ENCODE assay signal across 8 cellular contexts in genomic region chr2:228039752-228040534, GRCh38.
DNase-seq lines count a peak whose midpoint lies in the region; ATAC-seq and TF ChIP-seq lines count a peak whose summit lies in the region.

No MANE protein-coding gene starts in this region.

- H3K4me3 ChIP-seq in heart right ventricle (no peak overlapping the region), HFF-Myc (replicated peaks; ENCODE audit: low read depth, low read length) (no peak overlapping the region), choroid plexus epithelial cell (ENCODE audit: low read depth, low read length) (no peak overlapping the region)

- no peaks in the 10 kb centered on the region for H3K4me1 ChIP-seq in heart right ventricle

- H3K9me3 ChIP-seq in heart right ventricle: no peaks in the 10 kb centered on the region

- no peak for ATAC-seq in heart right ventricle

- WGBS in heart right ventricle, 2 donors: 68 to 69% methylated on average over 5 of the region's 5 CpGs

- peak in 8 of 9 donors; percentile 26 to 58 (median 50) for TF ChIP-seq CTCF in heart right ventricle (IDR thresholded peaks at IDR 0.05)
- TF ChIP-seq CTCF in HFF-Myc (IDR thresholded peaks at IDR 0.05; ENCODE audit: low read depth, low read length, missing control alignments): peak; percentile 51
- TF ChIP-seq CTCF in choroid plexus epithelial cell (conservative IDR thresholded peaks at IDR 0.05; ENCODE audit: low read depth, low read length): peak; percentile 78

- intact Hi-C loops in heart right ventricle (cut with DNase I) (loop anchor here in 2 of 10 donors (10.0 kb wide), 1 partner anchor 135 kb away; no protein-coding TSS in a partner anchor), cardiac septum (cut with DNase I) (no loop called here)

- H3K27ac ChIP-seq in heart right ventricle: no peak overlapping the region

- DNase-seq in heart right ventricle (no peak), cardiac septum (ENCODE audit: low spot score) (no peak), HFF-Myc (ENCODE audit: extremely low read depth, low read depth) (peak; percentile 4), NCI-H1694 treated with DMSO at 0.1 percent for 48 hours (lab: John Stamatoyannopoulos, UW) (peak; percentile 55), choroid plexus epithelial cell (ENCODE audit: low read depth) (peak; percentile 44), putamen (ENCODE audit: low spot score) (peak; percentile 11), T-helper 1 cell (no peak)
- no peak for DNase-seq in stimulated activated CD4-positive, alpha-beta T cell treated with anti-CD3 and anti-CD28 coated beads, Interleukin-2, amount 100 ng/mL, for 48 hours

- H3K27me3 ChIP-seq in heart right ventricle: no peaks in the 10 kb centered on the region

- H3K36me3 ChIP-seq in heart right ventricle: no peaks in the 10 kb centered on the region

Comparison
In these comparisons a context has a peak if more than half of its experiments do, and no peak if none do; other contexts are left out.
1. DNase-seq: peak in HFF-Myc (single experiment), NCI-H1694 treated with DMSO at 0.1 percent for 48 hours (single experiment), choroid plexus epithelial cell (single experiment) and putamen (single experiment); none in heart right ventricle (0 of 2), cardiac septum (single experiment), stimulated activated CD4-positive, alpha-beta T cell treated with anti-CD3 and anti-CD28 coated beads, Interleukin-2, amount 100 ng/mL, for 48 hours (0 of 2) and T-helper 1 cell (0 of 5).
2. Peak in every context shown above with its lines, with median percentiles within 50 percentile points of each other: CTCF ChIP-seq.